In genomic region chr14:50395448-50395847, GRCh38 we compare ENCODE assay signal across 9 cellular contexts. TPM values are rescaled to one million over a fixed set of nuclear protein-coding genes. Genes with fewer than 3 reads are reported as not detected.
DNase-seq lines count a peak whose midpoint lies in the region; ATAC-seq and TF ChIP-seq lines count a peak whose summit lies in the region.
"Had no signal": no experiment of that assay in that cellular context is flagged by ENCODE, and none has a peak within 500 bp of the region (broad histone marks: within the 10 kb centered on the region; RNA-seq: fewer than 3 reads in every experiment).

No MANE protein-coding gene starts in this region.

- H3K4me3 ChIP-seq in heart left ventricle = peak overlapping the region in 10 of 12 donors; percentile 7 to 92 (median 70)
- H3K4me3 ChIP-seq in body of pancreas = no peak overlapping the region
- H3K4me3 ChIP-seq in mesodermal cell (ENCODE audit: extremely low read depth, insufficient read depth, low read length, poor library complexity, severe bottlenecking) = peak overlapping the region; percentile 55
- peak overlapping the region; percentile 68 to 79 for H3K4me3 ChIP-seq in uterus

- H3K36me3 ChIP-seq in heart left ventricle (no peaks in the 10 kb centered on the region), body of pancreas (replicated peaks in 1 of 2; ENCODE audit: insufficient read depth in 1 of 2, low read depth in 2 of 2) (no peaks in the 10 kb centered on the region), mesodermal cell (ENCODE audit: control insufficient read depth, insufficient read depth, low read length) (no peaks in the 10 kb centered on the region), uterus (no peaks in the 10 kb centered on the region)

- no peaks in the 10 kb centered on the region for H3K9me3 ChIP-seq in heart left ventricle
- H3K9me3 ChIP-seq in body of pancreas = no peaks in the 10 kb centered on the region
- H3K9me3 ChIP-seq in mesodermal cell (ENCODE audit: control insufficient read depth, low read length) = no peaks in the 10 kb centered on the region
- H3K9me3 ChIP-seq in uterus = no peaks in the 10 kb centered on the region

- TF ChIP-seq CTCF in heart left ventricle (IDR thresholded peaks at IDR 0.05) (no peak), body of pancreas (IDR thresholded peaks at IDR 0.05) (no peak), uterus (IDR thresholded peaks at IDR 0.05) (no peak)

- DNase-seq in heart left ventricle = peak in 2 of 5 donors; percentile 26 to 43
- no peak for DNase-seq in Right ventricle myocardium inferior (ENCODE audit: missing footprints)
- DNase-seq in body of pancreas = peak; percentile 29 to 67 (median 50)
- peak; percentile 47 to 51 for DNase-seq in uterus
- no peak for DNase-seq in cerebellar cortex (ENCODE audit: low spot score)
- DNase-seq in NCI-H146 (lab: John Stamatoyannopoulos, UW) = no peak
- DNase-seq: GOT3 had no signal

- H3K27ac ChIP-seq in heart left ventricle (peak overlapping the region in 4 of 12 donors; percentile 44 to 89 (median 83)), body of pancreas (peak overlapping the region in 1 of 4 donors; percentile 83), mesodermal cell (ENCODE audit: low read depth, low read length, severe bottlenecking) (no peak overlapping the region), uterus (peak overlapping the region; percentile 85 to 91)

- H3K4me1 ChIP-seq in heart left ventricle (peaks cover 3 to 26% (median 9%) of the 10 kb centered on the region in 12 donors), body of pancreas (peaks cover 16% of the 10 kb centered on the region), mesodermal cell (ENCODE audit: control insufficient read depth, insufficient read depth, low read length, poor library complexity, severe bottlenecking) (peaks cover 10% of the 10 kb centered on the region), uterus (no peaks in the 10 kb centered on the region)

- no peaks in the 10 kb centered on the region for H3K27me3 ChIP-seq in heart left ventricle
- no peaks in the 10 kb centered on the region for H3K27me3 ChIP-seq in body of pancreas
- H3K27me3 ChIP-seq in uterus = no peaks in the 10 kb centered on the region

- ATAC-seq in heart left ventricle (no peak), Right ventricle myocardium inferior (no peak), body of pancreas (no peak), GM21529 (IDR thresholded peaks at IDR 0.05; ENCODE audit: unreplicated experiment) (no peak)

- intact Hi-C loops in heart left ventricle (cut with DNase I) = loop anchor here in 6 of 10 donors (5.0 to 10.0 kb wide), 7 partner anchors 48 to 137 kb away; partner anchors contain the start of genes DMAC2L (in 1 of the 6), L2HGDH (in 1 of the 6) and MAP4K5 (in 1 of the 6)
- intact Hi-C loops in Right ventricle myocardium inferior (cut with DNase I) = loop anchor here (5.0 kb wide), 2 partner anchors 58 to 73 kb away; no protein-coding TSS in a partner anchor
- intact Hi-C loops in body of pancreas (cut with DNase I) = no loop called here
- intact Hi-C loops in uterus (cut with DNase I; ENCODE audit: low total_unique reads) = loop anchor here (10.0 kb wide), 1 partner anchor 51 kb away; no protein-coding TSS in a partner anchor

- 75 to 80% (median 79%) methylated on average over 5 of the region's 5 CpGs for WGBS in heart left ventricle, 4 donors
- WGBS in body of pancreas, 2 donors = 30 to 41% methylated on average over 5 of the region's 5 CpGs
- 90 to 97% methylated on average over 5 of the region's 5 CpGs for WGBS in mesodermal cell (ENCODE audit: insufficient coverage in 2 of 2), 2 experiments

- no peak for TF ChIP-seq POLR2A in heart left ventricle (IDR thresholded peaks at IDR 0.05)
- no peak for TF ChIP-seq POLR2A in body of pancreas (IDR thresholded peaks at IDR 0.05)
- TF ChIP-seq POLR2A in uterus (IDR thresholded peaks at IDR 0.05) = no peak

RNA-seq across cellular contexts. Expression of gene CDKL1, which starts 1.2 kb away (rescaled TPM):
- total RNA-seq in heart left ventricle = 1 to 10 TPM; 1.7 to 7.0 (median 2.6) TPM
- polyA plus RNA-seq in heart left ventricle = 1 to 10 TPM in 1 of 2 donors, under 1 TPM in 1; 0.34 to 2.1 TPM
- 3.3 TPM for total RNA-seq in Right ventricle myocardium inferior
- 1 to 10 TPM; 6.2 to 7.3 TPM for total RNA-seq in body of pancreas
- polyA plus RNA-seq in mesodermal cell (2013, experiment 1 of 2) = 15.9 TPM
- polyA plus RNA-seq in mesodermal cell (2013, experiment 2 of 2) = 12.3 TPM
- total RNA-seq in uterus = 10 to 100 TPM in 3 of 4 donors, 1 to 10 TPM in 1; 6.8 to 38.1 (median 20.1) TPM

Comparison
In these comparisons a context has a peak if more than half of its experiments do, and no peak if none do; other contexts are left out.
1. DNase-seq: peak in body of pancreas (4 of 4) and uterus (2 of 2); none in Right ventricle myocardium inferior (single experiment), cerebellar cortex (single experiment) and NCI-H146 (single experiment).
2. H3K4me3 ChIP-seq: peak in heart left ventricle (10 of 12), mesodermal cell (single experiment) and uterus (2 of 2); none in body of pancreas (0 of 2).